In genomic region chr10:70084189-70084588, GRCh38 we compare ENCODE assay signal across 1 cellular context.
A peak's percentile ranks its signal among the peaks of the same experiment; 100 is the strongest.
TF ChIP-seq lines count a peak whose summit lies in the region.

No MANE protein-coding gene starts in this region.

TF ChIP-seq in HepG2, 621 proteins besides CTCF, POLR2A, EP300 and RAD21:
- TF ChIP-seq ZNF547 (CRISPR knock-in tag; IDR thresholded peaks at IDR 0.05) (0 out of 2 replicates have a peak, but pooled peaks have one; percentile 38), ZNF235 (CRISPR knock-in tag; IDR thresholded peaks at IDR 0.05; ENCODE audit: borderline replicate concordance) (no peak), ZFX (CRISPR knock-in tag; IDR thresholded peaks at IDR 0.05; ENCODE audit: low read depth) (no peak), STAG1 (CRISPR knock-in tag; IDR thresholded peaks at IDR 0.05) (peak; percentile 60), SMC3 (IDR thresholded peaks at IDR 0.05; ENCODE audit: low read length) (peak; percentile 47; the same call in 1 of the 2 replicates)
